17 cellular contexts compared by ENCODE assay signal in the genomic region with DNA sequence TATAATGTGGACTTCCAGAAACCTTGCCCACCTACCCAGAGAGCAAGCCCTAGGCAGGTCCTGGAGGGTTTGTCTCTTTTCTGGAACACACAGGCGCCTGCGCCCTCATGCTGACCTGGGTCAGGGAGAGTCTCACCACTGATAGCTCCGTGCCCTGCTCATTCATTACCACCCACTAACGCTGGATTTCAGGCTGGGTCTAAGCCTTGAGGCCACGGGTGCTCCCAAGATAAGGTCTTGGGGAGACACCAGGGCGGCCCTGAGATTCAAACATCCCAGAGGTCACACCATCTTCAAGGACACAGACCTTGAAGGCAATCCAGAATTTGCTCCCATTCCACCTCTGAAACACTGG. TPM values are rescaled to one million over a fixed set of nuclear protein-coding genes. Genes with fewer than 3 reads are reported as not detected.
DNase-seq lines count a peak whose midpoint lies in the region; ATAC-seq and TF ChIP-seq lines count a peak whose summit lies in the region.
"Had no signal": no experiment of that assay in that cellular context is flagged by ENCODE, and none has a peak within 500 bp of the region (broad histone marks: within the 10 kb centered on the region; RNA-seq: fewer than 3 reads in every experiment).

No MANE protein-coding gene starts in this region.

- no peaks in the 10 kb centered on the region for H3K27me3 ChIP-seq in breast epithelium
- H3K27me3 ChIP-seq in heart right ventricle: peaks cover 0 to 7% (median 0%) of the 10 kb centered on the region in 7 donors
- H3K27me3 ChIP-seq in prostate gland (replicated peaks; ENCODE audit: insufficient read depth): no peaks in the 10 kb centered on the region
- H3K27me3 ChIP-seq: MG63 had no signal

- CTCF ChIA-PET in MCF 10A (lab: Yijun Ruan, JAX): interaction anchor here (0.6 to 1.2 kb wide), 3 partner anchors 16 to 303 kb away, joined by 3 to 6 read pairs (median 5); no protein-coding TSS in a partner anchor

- no peaks in the 10 kb centered on the region for H3K4me1 Mint-ChIP-seq in MCF 10A (ENCODE audit: insufficient read depth, unreplicated experiment)

- POLR2A ChIA-PET in MCF 10A (lab: Yijun Ruan, JAX): no interaction called here

- no TSS peak for BruUV-seq in MCF 10A (replicated peaks; lab: Mats Ljungman, UMichigan)

- H3K4me1 ChIP-seq in breast epithelium (peaks cover 7 to 9% of the 10 kb centered on the region in 2 donors), heart right ventricle (peaks cover 4 to 51% (median 44%) of the 10 kb centered on the region in 9 donors), prostate gland (replicated peaks) (peaks cover 3% of the 10 kb centered on the region)
- H3K4me1 ChIP-seq: Caco-2 had no signal

- ATAC-seq in heart right ventricle: peak in 1 of 8 donors; percentile 2
- ATAC-seq in GM18505 (IDR thresholded peaks at IDR 0.05; ENCODE audit: unreplicated experiment): no peak
- no peak for ATAC-seq in GM21529 (IDR thresholded peaks at IDR 0.05; ENCODE audit: unreplicated experiment)
- ATAC-seq in HG03175 (IDR thresholded peaks at IDR 0.05; ENCODE audit: unreplicated experiment): no peak
- ATAC-seq: HCT116; stimulated activated naive CD8-positive, alpha-beta T cell treated with anti-CD3 and anti-CD28 coated beads, Interleukin-15, amount 100 ng/mL, for 72 hours had no signal

- no peak overlapping the region for H3K4me3 Mint-ChIP-seq in MCF 10A (ENCODE audit: unreplicated experiment)
- H3K4me3 Mint-ChIP-seq: stimulated activated naive CD8-positive, alpha-beta T cell treated with anti-CD3 and anti-CD28 coated beads, Interleukin-15, amount 100 ng/mL, for 72 hours had no signal

- no peaks in the 10 kb centered on the region for H3K36me3 Mint-ChIP-seq in MCF 10A (ENCODE audit: insufficient read depth, unreplicated experiment)

- H3K36me3 ChIP-seq in breast epithelium: no peaks in the 10 kb centered on the region
- H3K36me3 ChIP-seq in heart right ventricle: peaks cover 0 to 30% (median 6%) of the 10 kb centered on the region in 9 donors
- no peaks in the 10 kb centered on the region for H3K36me3 ChIP-seq in prostate gland

- WGBS in heart right ventricle, 2 donors: 70 to 71% methylated on average over 6 of the region's 6 CpGs
- 78% methylated on average over 6 of the region's 6 CpGs for WGBS in prostate gland

- peak overlapping the region; percentile 90 to 92 for H3K27ac ChIP-seq in breast epithelium
- peak overlapping the region; percentile 52 to 97 (median 80) for H3K27ac ChIP-seq in heart right ventricle
- peak overlapping the region; percentile 67 for H3K27ac ChIP-seq in prostate gland
- H3K27ac ChIP-seq: PC-9 had no signal

- no peaks in the 10 kb centered on the region for H3K27me3 Mint-ChIP-seq in MCF 10A (ENCODE audit: insufficient read depth, unreplicated experiment)
- H3K27me3 Mint-ChIP-seq: stimulated activated naive CD8-positive, alpha-beta T cell treated with anti-CD3 and anti-CD28 coated beads, Interleukin-15, amount 100 ng/mL, for 72 hours had no signal

- no peaks in the 10 kb centered on the region for H3K9me3 ChIP-seq in breast epithelium
- no peaks in the 10 kb centered on the region for H3K9me3 ChIP-seq in heart right ventricle
- H3K9me3 ChIP-seq in prostate gland: no peaks in the 10 kb centered on the region
- H3K9me3 ChIP-seq: Caco-2, MG63 had no signal

- TF ChIP-seq CTCF in breast epithelium (IDR thresholded peaks at IDR 0.05) (no peak), MCF 10A (IDR thresholded peaks at IDR 0.05; ENCODE audit: unreplicated experiment) (no peak), heart right ventricle (IDR thresholded peaks at IDR 0.05) (no peak), prostate gland (IDR thresholded peaks at IDR 0.05) (no peak)

- H3K9me3 Mint-ChIP-seq in MCF 10A (ENCODE audit: unreplicated experiment): no peaks in the 10 kb centered on the region
- H3K9me3 Mint-ChIP-seq: stimulated activated naive CD8-positive, alpha-beta T cell treated with anti-CD3 and anti-CD28 coated beads, Interleukin-15, amount 100 ng/mL, for 72 hours had no signal

- H3K27ac Mint-ChIP-seq in MCF 10A (ENCODE audit: low read depth, unreplicated experiment): no peak overlapping the region
- H3K27ac Mint-ChIP-seq: stimulated activated naive CD8-positive, alpha-beta T cell treated with anti-CD3 and anti-CD28 coated beads, Interleukin-15, amount 100 ng/mL, for 72 hours had no signal

- TF ChIP-seq POLR2A in breast epithelium (IDR thresholded peaks at IDR 0.05): no peak
- TF ChIP-seq POLR2A in prostate gland (IDR thresholded peaks at IDR 0.05): no peak
- TF ChIP-seq POLR2A in GM18505 (IDR thresholded peaks at IDR 0.05; ENCODE audit: borderline replicate concordance, extremely low read depth, insufficient read depth, insufficient read length): no peak

- H3K4me3 ChIP-seq in breast epithelium (peak overlapping the region in 1 of 3 donors; percentile 61), heart right ventricle (no peak overlapping the region), prostate gland (no peak overlapping the region)
- H3K4me3 ChIP-seq: MG63, PC-9 had no signal

- intact Hi-C loops in breast epithelium (cut with DNase I; ENCODE audit: low total_unique reads) (no loop called here), MCF 10A (cut with micrococcal nuclease) (no loop called here), heart right ventricle (cut with DNase I) (loop anchor here in 1 of 10 donors (5.0 kb wide), 1 partner anchor 34 kb away; a partner anchor contains a TSS), prostate gland (cut with DNase I) (no loop called here)

- DNase-seq in breast epithelium (ENCODE audit: low spot score in 2 of 2): no peak
- DNase-seq in MCF 10A (ENCODE audit: unreplicated experiment): no peak
- peak in 1 of 2 donors; percentile 35 for DNase-seq in heart right ventricle
- DNase-seq in prostate gland (ENCODE audit: low spot score): no peak
- no peak for DNase-seq in GF-D8 (lab: John Stamatoyannopoulos, UW)
- DNase-seq: activated CD4-positive, alpha-beta T cell treated with anti-CD3 and anti-CD28 coated beads, Interleukin-2, amount 50 U/mL, for 4 hours; Caco-2; MG63; midbrain; NCI-H345; stimulated activated naive CD8-positive, alpha-beta T cell treated with anti-CD3 and anti-CD28 coated beads, Interleukin-15, amount 100 ng/mL, for 72 hours; T-helper 9 cell had no signal

RNA-seq across cellular contexts. Expression of a gene that starts 5.1 kb away (rescaled TPM):
- 10 to 100 TPM in 2 of 3 donors, 1 to 10 TPM in 1; 6.1 to 18.4 (median 13.1) TPM for total RNA-seq in breast epithelium
- total RNA-seq in MCF 10A (2022): 0.64 and 0.89 TPM in 2 replicates
- total RNA-seq in heart right ventricle: 10 to 100 TPM in 1 of 10 donors, 1 to 10 TPM in 9; 1.8 to 12.2 (median 3.3) TPM
- polyA plus RNA-seq in heart right ventricle: 1 to 10 TPM; 1.8 to 4.8 TPM
- 1 to 10 TPM; 4.5 to 8.5 TPM for total RNA-seq in prostate gland

RNA-seq across cellular contexts. Expression of a gene that starts 26.0 kb away (rescaled TPM):
- total RNA-seq in breast epithelium (10 to 100 TPM; 40.2 to 57.7 (median 52.7) TPM), MCF 10A (2022) (99.1 and 120 TPM in 2 replicates), heart right ventricle (10 to 100 TPM; 53.2 to 94.3 (median 69.0) TPM), prostate gland (10 to 100 TPM; 72.6 to 75.6 TPM)
- polyA plus RNA-seq in heart right ventricle: 100 to 1,000 TPM in 1 of 2 donors, 10 to 100 TPM in 1; 29.0 to 101 TPM

RNA-seq across cellular contexts. Expression of a gene that starts 31.2 kb away (rescaled TPM):
- total RNA-seq in breast epithelium (10 to 100 TPM; 30.6 to 55.1 (median 55.0) TPM), MCF 10A (2022) (47.7 and 76.4 TPM in 2 replicates), heart right ventricle (10 to 100 TPM; 11.8 to 36.4 (median 21.6) TPM), prostate gland (10 to 100 TPM; 29.9 to 50.0 TPM)
- 10 to 100 TPM; 20.9 to 34.7 TPM for polyA plus RNA-seq in heart right ventricle

RNA-seq across cellular contexts. Expression of a gene that starts 44.9 kb away (rescaled TPM):
- total RNA-seq in breast epithelium (10 to 100 TPM; 20.6 to 52.2 (median 20.8) TPM), MCF 10A (2022) (3.3 and 4.6 TPM in 2 replicates), heart right ventricle (10 to 100 TPM in 3 of 10 donors, 1 to 10 TPM in 7; 3.6 to 66.6 (median 9.3) TPM), prostate gland (10 to 100 TPM in 1 of 2 donors, 1 to 10 TPM in 1; 8.9 to 25.1 TPM)
- 10 to 100 TPM in 1 of 2 donors, 1 to 10 TPM in 1; 6.9 to 12.1 TPM for polyA plus RNA-seq in heart right ventricle
